21 cellular contexts compared by ENCODE assay signal in genomic region chr12:46526231-46526630, GRCh38.
"Had no signal": no experiment of that assay in that cellular context is flagged by ENCODE, and none has a peak within 500 bp of the region (broad histone marks: within the 10 kb centered on the region; RNA-seq: fewer than 3 reads in every experiment).

No MANE protein-coding gene starts in this region.

- H3K27me3 Mint-ChIP-seq: effector memory CD8-positive, alpha-beta T cell; naive thymus-derived CD8-positive, alpha-beta T cell; stimulated activated naive B cell treated with anti-CD40 and anti-IgM and Interleukin-4, amounts not matched to agents 10 μg/mL and 1 μg/mL and 100 μg/mL, for 72 hours; stimulated activated naive CD8-positive, alpha-beta T cell treated with anti-CD3 and anti-CD28 coated beads, Interleukin-15, Interleukin-2, amounts not matched to agents 100 ng/mL and 50 ng/mL, for 24 hours had no signal

- DNase-seq: cortex of kidney; effector memory CD8-positive, alpha-beta T cell; mesenchymal stem cell; mucosa of descending colon; naive thymus-derived CD8-positive, alpha-beta T cell; occipital lobe; posterior cingulate gyrus; right cardiac atrium; sigmoid colon; spleen; stimulated activated CD4-positive, alpha-beta T cell treated with anti-CD3 and anti-CD28 coated beads, Interleukin-4, amount 100 ng/mL, for 4 hours; stimulated activated naive B cell treated with anti-CD40 and anti-IgM and Interleukin-4, amounts not matched to agents 10 μg/mL and 1 μg/mL and 100 μg/mL, for 72 hours; transverse colon; upper lobe of right lung had no signal

- H3K27me3 ChIP-seq: ovary, sigmoid colon, spleen, suprapubic skin, transverse colon, upper lobe of right lung, vagina had no signal

- H3K4me3 Mint-ChIP-seq: effector memory CD8-positive, alpha-beta T cell; mesothelial cell of epicardium; naive thymus-derived CD8-positive, alpha-beta T cell; stimulated activated naive B cell treated with anti-CD40 and anti-IgM and Interleukin-4, amounts not matched to agents 10 μg/mL and 1 μg/mL and 100 μg/mL, for 72 hours; stimulated activated naive CD8-positive, alpha-beta T cell treated with anti-CD3 and anti-CD28 coated beads, Interleukin-15, Interleukin-2, amounts not matched to agents 100 ng/mL and 50 ng/mL, for 24 hours had no signal

- H3K36me3 ChIP-seq: ovary, sigmoid colon, spleen, suprapubic skin, transverse colon, upper lobe of right lung, vagina had no signal

- H3K27ac ChIP-seq: psoas muscle, skin epidermis, suprapubic skin had no signal

- H3K9me3 Mint-ChIP-seq: effector memory CD8-positive, alpha-beta T cell had no signal

- H3K27ac Mint-ChIP-seq: effector memory CD8-positive, alpha-beta T cell; stimulated activated naive B cell treated with anti-CD40 and anti-IgM and Interleukin-4, amounts not matched to agents 10 μg/mL and 1 μg/mL and 100 μg/mL, for 72 hours; stimulated activated naive CD8-positive, alpha-beta T cell treated with anti-CD3 and anti-CD28 coated beads, Interleukin-15, Interleukin-2, amounts not matched to agents 100 ng/mL and 50 ng/mL, for 24 hours had no signal

- H3K4me3 ChIP-seq: mucosa of descending colon, ovary, psoas muscle, sigmoid colon, skin epidermis, spleen, suprapubic skin, transverse colon, upper lobe of right lung, vagina had no signal

- H3K9me3 ChIP-seq: mucosa of descending colon, ovary, psoas muscle, sigmoid colon, suprapubic skin, transverse colon, upper lobe of right lung, vagina had no signal

- ATAC-seq: effector memory CD8-positive, alpha-beta T cell; mucosa of descending colon; naive thymus-derived CD8-positive, alpha-beta T cell; right cardiac atrium; stimulated activated naive B cell treated with anti-CD40 and anti-IgM and Interleukin-4, amounts not matched to agents 10 μg/mL and 1 μg/mL and 100 μg/mL, for 72 hours; upper lobe of right lung had no signal
